17 cellular contexts compared by ENCODE assay signal in genomic region chr9:4099961-4100360, GRCh38.
A peak's percentile ranks its signal among the peaks of the same experiment; 100 is the strongest.
DNase-seq lines count a peak whose midpoint lies in the region; ATAC-seq and TF ChIP-seq lines count a peak whose summit lies in the region.
"Had no signal": no experiment of that assay in that cellular context is flagged by ENCODE, and none has a peak within 500 bp of the region (broad histone marks: within the 10 kb centered on the region; RNA-seq: fewer than 3 reads in every experiment).

No MANE protein-coding gene starts in this region.

- no peak overlapping the region for H3K27ac Mint-ChIP-seq in activated CD8-positive, alpha-beta memory T cell treated with anti-CD3 and anti-CD28 coated beads, Interleukin-2, amount 10 ng/mL, durations not matched to agents 7 days and 5 days
- H3K27ac Mint-ChIP-seq: mesothelial cell of epicardium had no signal

- no peak overlapping the region for H3K4me3 Mint-ChIP-seq in activated T-cell treated with anti-CD3 and anti-CD28 coated beads, Interleukin-2, amount 50 U/mL, for 4 hours
- no peak overlapping the region for H3K4me3 Mint-ChIP-seq in activated CD8-positive, alpha-beta memory T cell treated with anti-CD3 and anti-CD28 coated beads, Interleukin-2, amount 10 ng/mL, durations not matched to agents 7 days and 5 days
- H3K4me3 Mint-ChIP-seq: mesothelial cell of epicardium had no signal

- no CpG with 5 or more reads among the region's 4 CpGs for WGBS in trophoblast cell (ENCODE audit: extremely low coverage, insufficient coverage, insufficient read length)
- 63 to 85% (median 75%) methylated on average over 4 of the region's 4 CpGs for WGBS in spleen, 5 donors

- H4K8ac ChIP-seq in trophoblast cell (ENCODE audit: low read depth, low read length): no peak overlapping the region

- CTCF ChIA-PET in activated CD8-positive, alpha-beta memory T cell treated with anti-CD3 and anti-CD28 coated beads, Interleukin-2, amount 10 ng/mL, durations not matched to agents 7 days and 5 days (lab: Charles Lee): no interaction called here

- no peak overlapping the region for H2AFZ ChIP-seq in trophoblast cell (ENCODE audit: insufficient read depth, low read length, poor library complexity)

- H3K27me3 Mint-ChIP-seq in activated T-cell treated with anti-CD3 and anti-CD28 coated beads, Interleukin-2, amount 50 U/mL, for 4 hours (ENCODE audit: low read depth): peaks cover 2% of the 10 kb centered on the region
- H3K27me3 Mint-ChIP-seq in activated CD8-positive, alpha-beta memory T cell treated with anti-CD3 and anti-CD28 coated beads, Interleukin-2, amount 10 ng/mL, durations not matched to agents 7 days and 5 days: peaks cover 33% of the 10 kb centered on the region

- H3K4me1 Mint-ChIP-seq in activated T-cell treated with anti-CD3 and anti-CD28 coated beads, Interleukin-2, amount 50 U/mL, for 4 hours (ENCODE audit: low read depth): no peaks in the 10 kb centered on the region
- peaks cover 8% of the 10 kb centered on the region for H3K4me1 Mint-ChIP-seq in activated CD8-positive, alpha-beta memory T cell treated with anti-CD3 and anti-CD28 coated beads, Interleukin-2, amount 10 ng/mL, durations not matched to agents 7 days and 5 days
- H3K4me1 Mint-ChIP-seq: mesothelial cell of epicardium had no signal

- H4K12ac ChIP-seq in trophoblast cell (ENCODE audit: low read depth, low read length): no peak overlapping the region

- no peak overlapping the region for H3K18ac ChIP-seq in trophoblast cell (ENCODE audit: low read length)

- H3K4me1 ChIP-seq in trophoblast cell (ENCODE audit: control insufficient read depth in 1 of 2, insufficient read depth in 2 of 2, low read length in 2 of 2): no peaks in the 10 kb centered on the region
- H3K4me1 ChIP-seq in spleen: no peaks in the 10 kb centered on the region
- H3K4me1 ChIP-seq: suprapubic skin had no signal

- H3K9me3 ChIP-seq in trophoblast cell (ENCODE audit: insufficient read depth, low read depth, low read length) (no peaks in the 10 kb centered on the region), spleen (no peaks in the 10 kb centered on the region)
- H3K9me3 ChIP-seq: suprapubic skin had no signal

- H2BK120ac ChIP-seq in trophoblast cell (ENCODE audit: insufficient read depth, low read length, poor library complexity): no peak overlapping the region

- no peak for TF ChIP-seq CTCF in spleen (IDR thresholded peaks at IDR 0.05 in 8 of 11, conservative IDR thresholded peaks at IDR 0.05 in 3 of 11)

- no peak for TF ChIP-seq POLR2A in spleen (IDR thresholded peaks at IDR 0.05)

- H4K91ac ChIP-seq in trophoblast cell (ENCODE audit: low read depth, low read length): no peak overlapping the region

- H3K27me3 ChIP-seq in trophoblast cell (ENCODE audit: insufficient read depth, low read length): no peaks in the 10 kb centered on the region
- H3K27me3 ChIP-seq in spleen (replicated peaks in 1 of 7): no peaks in the 10 kb centered on the region
- H3K27me3 ChIP-seq: brain microvascular endothelial cell, suprapubic skin had no signal

- H2AK5ac ChIP-seq in trophoblast cell (ENCODE audit: low read length): no peak overlapping the region

- no peak overlapping the region for H3K4me2 ChIP-seq in trophoblast cell (ENCODE audit: low read length)

- no peaks in the 10 kb centered on the region for H3K36me3 ChIP-seq in trophoblast cell (ENCODE audit: control insufficient read depth in 1 of 2, insufficient read depth in 2 of 2, low read length in 2 of 2)
- no peaks in the 10 kb centered on the region for H3K36me3 ChIP-seq in spleen
- H3K36me3 ChIP-seq: brain microvascular endothelial cell, suprapubic skin had no signal

- no peak overlapping the region for H3K14ac ChIP-seq in trophoblast cell (ENCODE audit: low read length)

- H3K27ac ChIP-seq in trophoblast cell (ENCODE audit: low read depth, low read length): no peak overlapping the region
- H3K27ac ChIP-seq in spleen: no peak overlapping the region
- H3K27ac ChIP-seq: brain microvascular endothelial cell, suprapubic skin had no signal

- H3K9ac ChIP-seq in trophoblast cell (ENCODE audit: low read length): no peak overlapping the region

- intact Hi-C loops in spleen (cut with DNase I; ENCODE audit: low total_unique reads): no loop called here

- H3K23ac ChIP-seq in trophoblast cell (ENCODE audit: low read length): no peak overlapping the region

- H3K4me3 ChIP-seq in trophoblast cell (ENCODE audit: low read depth, low read length) (no peak overlapping the region), spleen (no peak overlapping the region)
- H3K4me3 ChIP-seq: suprapubic skin had no signal

- no peaks in the 10 kb centered on the region for H3K9me3 Mint-ChIP-seq in activated T-cell treated with anti-CD3 and anti-CD28 coated beads, Interleukin-2, amount 50 U/mL, for 4 hours
- H3K9me3 Mint-ChIP-seq in activated CD8-positive, alpha-beta memory T cell treated with anti-CD3 and anti-CD28 coated beads, Interleukin-2, amount 10 ng/mL, durations not matched to agents 7 days and 5 days (ENCODE audit: low read depth): no peaks in the 10 kb centered on the region

- H3K79me1 ChIP-seq in trophoblast cell (ENCODE audit: low read length): no peaks in the 10 kb centered on the region

- H2BK5ac ChIP-seq in trophoblast cell (ENCODE audit: low read depth, low read length, poor library complexity): no peak overlapping the region

- no peak for DNase-seq in activated T-cell treated with anti-CD3 and anti-CD28 coated beads, Interleukin-2, amount 50 U/mL, for 4 hours
- no peak for DNase-seq in activated T-cell treated with anti-CD3 and anti-CD28 coated beads, Interleukin-2, amount 50 U/mL, for 1 hour
- DNase-seq in HCEC 1CT (peak; percentile 79), amniotic epithelial cell (ENCODE audit: low read depth) (peak; percentile 88), trophoblast cell (peak; percentile 64 to 84), spleen (no peak)
- no peak for DNase-seq in activated CD8-positive, alpha-beta memory T cell treated with anti-CD3 and anti-CD28 coated beads, Interleukin-2, amount 10 ng/mL, durations not matched to agents 7 days and 5 days
- DNase-seq: activated naive CD4-positive, alpha-beta T cell; brain microvascular endothelial cell; H7; hypothalamus; NCI-H2029 treated with DMSO at 0.1 percent for 48 hours; NCI-H524 treated with DMSO at 0.1 percent for 48 hours had no signal

- H3K4ac ChIP-seq in trophoblast cell (ENCODE audit: low read depth, low read length): no peak overlapping the region

- H3K79me2 ChIP-seq in trophoblast cell (ENCODE audit: control insufficient read depth, insufficient read depth, low read length, poor library complexity): no peaks in the 10 kb centered on the region

- ATAC-seq in activated T-cell treated with anti-CD3 and anti-CD28 coated beads, Interleukin-2, amount 50 U/mL, for 4 hours: peak; percentile 51 to 82
- ATAC-seq in GM18868 (IDR thresholded peaks at IDR 0.05; ENCODE audit: unreplicated experiment): no peak
- ATAC-seq in activated CD8-positive, alpha-beta memory T cell treated with anti-CD3 and anti-CD28 coated beads, Interleukin-2, amount 10 ng/mL, durations not matched to agents 7 days and 5 days: no peak
- ATAC-seq: Panc1 had no signal

- no peak overlapping the region for H2BK12ac ChIP-seq in trophoblast cell (ENCODE audit: low read length)

- H3K36me3 Mint-ChIP-seq in activated T-cell treated with anti-CD3 and anti-CD28 coated beads, Interleukin-2, amount 50 U/mL, for 4 hours (ENCODE audit: insufficient read depth): no peaks in the 10 kb centered on the region
- no peaks in the 10 kb centered on the region for H3K36me3 Mint-ChIP-seq in activated CD8-positive, alpha-beta memory T cell treated with anti-CD3 and anti-CD28 coated beads, Interleukin-2, amount 10 ng/mL, durations not matched to agents 7 days and 5 days
- H3K36me3 Mint-ChIP-seq: mesothelial cell of epicardium had no signal

Comparison
In these comparisons a context has a peak if more than half of its experiments do, and no peak if none do; other contexts are left out.
1. ATAC-seq: peak in activated T-cell treated with anti-CD3 and anti-CD28 coated beads, Interleukin-2, amount 50 U/mL, for 4 hours (2 of 2); none in GM18868 (single experiment) and activated CD8-positive, alpha-beta memory T cell treated with anti-CD3 and anti-CD28 coated beads, Interleukin-2, amount 10 ng/mL, durations not matched to agents 7 days and 5 days (single experiment).
2. DNase-seq: peak in HCEC 1CT (single experiment), amniotic epithelial cell (single experiment) and trophoblast cell (2 of 2); none in activated T-cell treated with anti-CD3 and anti-CD28 coated beads, Interleukin-2, amount 50 U/mL, for 4 hours (single experiment), activated T-cell treated with anti-CD3 and anti-CD28 coated beads, Interleukin-2, amount 50 U/mL, for 1 hour (single experiment), spleen (single experiment) and activated CD8-positive, alpha-beta memory T cell treated with anti-CD3 and anti-CD28 coated beads, Interleukin-2, amount 10 ng/mL, durations not matched to agents 7 days and 5 days (single experiment).